20 cellular contexts compared by ENCODE assay signal in the genomic region with DNA sequence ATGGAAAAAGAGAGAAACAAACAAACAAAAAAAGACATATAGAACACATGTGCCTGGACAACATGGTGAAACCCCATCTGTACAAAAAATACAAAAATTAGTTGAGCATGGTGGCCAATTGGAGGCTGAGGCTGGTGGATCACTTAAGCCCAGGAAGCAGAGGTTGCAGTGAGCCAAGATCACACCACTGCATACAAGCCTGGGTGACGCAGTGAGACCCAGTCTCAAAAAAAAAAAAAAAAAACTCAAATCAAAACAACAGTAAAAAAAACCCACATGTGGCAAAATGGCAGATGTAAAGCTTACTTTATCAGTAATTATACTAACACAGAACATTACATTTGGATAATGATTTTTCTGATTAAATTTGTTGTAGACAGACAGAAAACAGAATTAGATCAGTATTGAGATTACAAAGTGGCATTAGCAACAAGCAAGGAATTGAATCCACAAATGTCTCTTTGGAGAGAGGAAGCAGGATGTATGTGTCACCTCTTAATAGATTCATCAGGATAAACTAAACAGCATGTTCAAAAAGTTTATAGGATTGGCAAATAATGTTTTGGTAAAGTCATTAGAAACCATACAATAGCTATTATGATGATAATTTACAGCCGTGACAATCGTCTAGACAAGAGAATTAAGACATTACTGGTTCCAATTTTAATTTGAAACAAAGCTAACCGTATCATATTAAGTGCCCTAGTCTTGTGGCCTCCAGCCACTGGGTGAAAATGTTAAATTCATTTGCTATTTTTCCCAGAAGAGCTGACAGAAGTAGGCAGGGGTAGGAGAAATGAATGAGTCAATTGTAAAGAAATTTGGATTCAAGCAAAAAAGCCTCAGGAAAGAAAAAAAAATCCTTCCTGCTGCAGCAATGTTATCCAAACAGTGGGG.
DNase-seq lines count a peak whose midpoint lies in the region; TF ChIP-seq lines count a peak whose summit lies in the region.
"Had no signal": no experiment of that assay in that cellular context is flagged by ENCODE, and none has a peak within 500 bp of the region (broad histone marks: within the 10 kb centered on the region; RNA-seq: fewer than 3 reads in every experiment).

No MANE protein-coding gene starts in this region.

- no peaks in the 10 kb centered on the region for H3K27me3 Mint-ChIP-seq in endodermal cell (ENCODE audit: insufficient read depth)
- H3K27me3 Mint-ChIP-seq: IgD-negative memory B cell had no signal

- peak overlapping the region; percentile 62 for H3K27ac Mint-ChIP-seq in endodermal cell
- H3K27ac Mint-ChIP-seq: activated CD8-positive, alpha-beta T cell treated with anti-CD3 and anti-CD28 coated beads, Interleukin-2, amount 10 ng/mL, durations not matched to agents 7 days and 5 days; IgD-negative memory B cell; stimulated activated naive CD8-positive, alpha-beta T cell treated with anti-CD3 and anti-CD28 coated beads, Interleukin-15, Interleukin-2, amounts not matched to agents 100 ng/mL and 50 ng/mL, for 24 hours had no signal

- in situ Hi-C loops in G401 (cut with HindIII; ENCODE audit: low sequenced_read_pairs), result no loop called here

- H3K9me3 ChIP-seq in endodermal cell (ENCODE audit: control insufficient read depth, low read length) (no peaks in the 10 kb centered on the region), mesodermal cell (ENCODE audit: control insufficient read depth, low read length) (no peaks in the 10 kb centered on the region)
- H3K9me3 ChIP-seq: gastrocnemius medialis had no signal

- POLR2A ChIA-PET in RWPE1 (lab: Yijun Ruan, JAX; ENCODE audit: low non-redundant PET), result interaction anchor here (0.6 kb wide), 1 partner anchor 1504 kb away, joined by 9 read pairs; no protein-coding TSS in a partner anchor

- no peaks in the 10 kb centered on the region for H3K36me3 Mint-ChIP-seq in endodermal cell (ENCODE audit: low read depth)
- H3K36me3 Mint-ChIP-seq: IgD-negative memory B cell had no signal

- peaks cover 13% of the 10 kb centered on the region for H3K4me1 Mint-ChIP-seq in endodermal cell
- H3K4me1 Mint-ChIP-seq: IgD-negative memory B cell had no signal

- no peak overlapping the region for H3K4me3 Mint-ChIP-seq in endodermal cell
- H3K4me3 Mint-ChIP-seq: activated CD8-positive, alpha-beta T cell treated with anti-CD3 and anti-CD28 coated beads, Interleukin-2, amount 10 ng/mL, durations not matched to agents 7 days and 5 days; stimulated activated naive CD8-positive, alpha-beta T cell treated with anti-CD3 and anti-CD28 coated beads, Interleukin-15, Interleukin-2, amounts not matched to agents 100 ng/mL and 50 ng/mL, for 24 hours had no signal

- DNase-seq in G401 (ENCODE audit: low spot score) (peak; percentile 52), RPMI7951 (ENCODE audit: low read depth) (peak; percentile 85), endodermal cell (no peak), RWPE1 (ENCODE audit: low spot score) (no peak), CD1c-positive myeloid dendritic cell (ENCODE audit: extremely low spot score) (no peak), dedifferentiated amniotic fluid mesenchymal stem cell (ENCODE audit: extremely low spot score) (no peak), NCI-H526 treated with DMSO at 0.1 percent for 48 hours (lab: John Stamatoyannopoulos, UW) (no peak)
- DNase-seq: activated CD8-positive, alpha-beta T cell treated with anti-CD3 and anti-CD28 coated beads, Interleukin-2, amount 10 ng/mL, durations not matched to agents 7 days and 5 days; AML-193; amygdala; DND-41; dorsolateral prefrontal cortex; gastrocnemius medialis; NCI-H1048; nucleus accumbens; SW 1271 had no signal

- no peak overlapping the region for H3K9ac ChIP-seq in endodermal cell (ENCODE audit: extremely low read depth, low read length, poor library complexity, severe bottlenecking)

- no peaks in the 10 kb centered on the region for H3K36me3 ChIP-seq in endodermal cell (ENCODE audit: control insufficient read depth, insufficient read depth, low read length)
- no peaks in the 10 kb centered on the region for H3K36me3 ChIP-seq in mesodermal cell (ENCODE audit: control insufficient read depth, insufficient read depth, low read length)
- H3K36me3 ChIP-seq: gastrocnemius medialis had no signal

- no peaks in the 10 kb centered on the region for H3K27me3 ChIP-seq in endodermal cell (ENCODE audit: control insufficient read depth, insufficient read depth, low read length, poor library complexity, severe bottlenecking)
- H3K27me3 ChIP-seq: dorsolateral prefrontal cortex, gastrocnemius medialis had no signal

- 77 to 84% methylated on average over 4 of the region's 4 CpGs for WGBS in endodermal cell (ENCODE audit: insufficient coverage in 1 of 2, insufficient read length in 1 of 2), 2 experiments
- 80% methylated on average over 1 of the region's 4 CpGs; no CpG with 5 or more reads in 1 of the 2 experiments for WGBS in mesodermal cell (ENCODE audit: insufficient coverage in 2 of 2), 2 experiments

- no peak overlapping the region for H3K27ac ChIP-seq in endodermal cell (ENCODE audit: low read depth, low read length)
- peak overlapping the region; percentile 54 for H3K27ac ChIP-seq in mesodermal cell (ENCODE audit: low read depth, low read length, severe bottlenecking)
- H3K27ac ChIP-seq in RWPE1, result no peak overlapping the region
- H3K27ac ChIP-seq: dorsolateral prefrontal cortex, gastrocnemius medialis, VCaP had no signal

- H3K4me3 ChIP-seq in endodermal cell (ENCODE audit: low read length), result no peak overlapping the region
- H3K4me3 ChIP-seq in mesodermal cell (ENCODE audit: extremely low read depth, insufficient read depth, low read length, poor library complexity, severe bottlenecking), result no peak overlapping the region
- H3K4me3 ChIP-seq: dorsolateral prefrontal cortex, gastrocnemius medialis had no signal

- TF ChIP-seq CTCF in endodermal cell (conservative IDR thresholded peaks at IDR 0.05) (no peak), RWPE1 (conservative IDR thresholded peaks at IDR 0.05; ENCODE audit: low read depth) (no peak)

- CTCF ChIA-PET in RWPE1 (lab: Yijun Ruan, JAX), result interaction anchor here (0.6 to 0.8 kb wide), 3 partner anchors 18 to 951 kb away, joined by 3 to 5 read pairs (median 3); no protein-coding TSS in a partner anchor

- H3K4me1 ChIP-seq in endodermal cell (ENCODE audit: control insufficient read depth, insufficient read depth, low read length), result peaks cover 2% of the 10 kb centered on the region
- H3K4me1 ChIP-seq in mesodermal cell (ENCODE audit: control insufficient read depth, insufficient read depth, low read length, poor library complexity, severe bottlenecking), result peaks cover 11% of the 10 kb centered on the region
- H3K4me1 ChIP-seq: gastrocnemius medialis had no signal

- peaks cover 5% of the 10 kb centered on the region for H3K9me3 Mint-ChIP-seq in endodermal cell
- H3K9me3 Mint-ChIP-seq: IgD-negative memory B cell had no signal

Comparison
In these comparisons a context has a peak if more than half of its experiments do, and no peak if none do; other contexts are left out.
1. DNase-seq: peak in G401 (single experiment) and RPMI7951 (single experiment); none in endodermal cell (single experiment), RWPE1 (single experiment), CD1c-positive myeloid dendritic cell (single experiment), dedifferentiated amniotic fluid mesenchymal stem cell (single experiment) and NCI-H526 treated with DMSO at 0.1 percent for 48 hours (single experiment).